10 cellular contexts compared by ENCODE assay signal in genomic region chr10:33122014-33122788, GRCh38.
DNase-seq lines count a peak whose midpoint lies in the region; ATAC-seq and TF ChIP-seq lines count a peak whose summit lies in the region.
"Had no signal": no experiment of that assay in that cellular context is flagged by ENCODE, and none has a peak within 500 bp of the region (broad histone marks: within the 10 kb centered on the region; RNA-seq: fewer than 3 reads in every experiment).

No MANE protein-coding gene starts in this region.

- CTCF ChIA-PET in activated CD8-positive, alpha-beta memory T cell treated with anti-CD3 and anti-CD28 coated beads, Interleukin-2, amount 10 ng/mL, durations not matched to agents 7 days and 5 days (lab: Charles Lee): interaction anchor here (0.7 to 1.3 kb wide), 3 partner anchors 8 to 96 kb away, joined by 3 to 4 read pairs (median 3); no protein-coding TSS in a partner anchor

- H3K9ac ChIP-seq in stomach smooth muscle (ENCODE audit: low read length in 2 of 2): peak overlapping the region in 1 of 2 donors; percentile 42
- H3K9ac ChIP-seq: BLaER1 treated with 17β-estradiol and CSF1 and Interleukin-3, amounts not matched to agents 10 nM and 100 nM had no signal

- no peaks in the 10 kb centered on the region for H3K27me3 ChIP-seq in stomach smooth muscle (ENCODE audit: control insufficient read depth in 1 of 2, insufficient read depth in 2 of 2, low read length in 2 of 2)
- H3K27me3 ChIP-seq: BLaER1 treated with 17β-estradiol and CSF1 and Interleukin-3, amounts not matched to agents 10 nM and 100 nM had no signal

- no peaks in the 10 kb centered on the region for H3K9me3 Mint-ChIP-seq in activated CD8-positive, alpha-beta memory T cell treated with anti-CD3 and anti-CD28 coated beads, Interleukin-2, amount 10 ng/mL, durations not matched to agents 7 days and 5 days (ENCODE audit: low read depth)

- no peak overlapping the region for H3K4me3 Mint-ChIP-seq in activated CD8-positive, alpha-beta memory T cell treated with anti-CD3 and anti-CD28 coated beads, Interleukin-2, amount 10 ng/mL, durations not matched to agents 7 days and 5 days

- no peak for TF ChIP-seq CTCF in fibroblast of the aortic adventitia (IDR thresholded peaks at IDR 0.05; ENCODE audit: insufficient read depth, low read length)

- peak overlapping the region; percentile 37 for H3K27ac ChIP-seq in stomach smooth muscle (ENCODE audit: low read length)
- H3K27ac ChIP-seq: BLaER1 treated with 17β-estradiol and CSF1 and Interleukin-3, amounts not matched to agents 10 nM and 100 nM had no signal

- no peaks in the 10 kb centered on the region for H3K9me3 ChIP-seq in stomach smooth muscle (ENCODE audit: control insufficient read depth in 2 of 2, low read length in 2 of 2)

- no peaks in the 10 kb centered on the region for H3K27me3 Mint-ChIP-seq in activated CD8-positive, alpha-beta memory T cell treated with anti-CD3 and anti-CD28 coated beads, Interleukin-2, amount 10 ng/mL, durations not matched to agents 7 days and 5 days

- no peak for ATAC-seq in activated CD8-positive, alpha-beta memory T cell treated with anti-CD3 and anti-CD28 coated beads, Interleukin-2, amount 10 ng/mL, durations not matched to agents 7 days and 5 days
- peak; percentile 80 for ATAC-seq in SK-N-SH treated with all-trans-retinoic acid at 6 μM for 48 hours
- ATAC-seq in GM18873 (IDR thresholded peaks at IDR 0.05; ENCODE audit: low FRiP score, unreplicated experiment): no peak

- H3K4me3 ChIP-seq in fibroblast of the aortic adventitia (ENCODE audit: low read depth, low read length) (no peak overlapping the region), stomach smooth muscle (ENCODE audit: low read length in 2 of 2) (peak overlapping the region; percentile 38 to 47)
- H3K4me3 ChIP-seq: BLaER1 treated with 17β-estradiol and CSF1 and Interleukin-3, amounts not matched to agents 10 nM and 100 nM had no signal

- peaks cover 61% of the 10 kb centered on the region for H3K4me1 Mint-ChIP-seq in activated CD8-positive, alpha-beta memory T cell treated with anti-CD3 and anti-CD28 coated beads, Interleukin-2, amount 10 ng/mL, durations not matched to agents 7 days and 5 days

- H3K4me1 ChIP-seq in stomach smooth muscle (ENCODE audit: control insufficient read depth, insufficient read depth, low read length): peaks cover 11% of the 10 kb centered on the region

- no peak for DNase-seq in activated CD8-positive, alpha-beta memory T cell treated with anti-CD3 and anti-CD28 coated beads, Interleukin-2, amount 10 ng/mL, durations not matched to agents 7 days and 5 days
- DNase-seq in activated CD8-positive, alpha-beta memory T cell treated with anti-CD3 and anti-CD28 coated beads, Interleukin-2, amount 50 U/mL, for 4 hours: no peak
- peak; percentile 88 for DNase-seq in fibroblast of the aortic adventitia (ENCODE audit: low read depth)
- no peak for DNase-seq in activated gamma-delta T cell (lab: John Stamatoyannopoulos, UW)
- no peak for DNase-seq in OCI-M1 (lab: John Stamatoyannopoulos, UW)
- DNase-seq: NCI-H2029 treated with DMSO at 0.1 percent for 48 hours had no signal

- no peaks in the 10 kb centered on the region for H3K36me3 ChIP-seq in stomach smooth muscle (ENCODE audit: control insufficient read depth in 2 of 2, insufficient read depth in 2 of 2, low read length in 2 of 2)
- H3K36me3 ChIP-seq: BLaER1 treated with 17β-estradiol and CSF1 and Interleukin-3, amounts not matched to agents 10 nM and 100 nM had no signal

- H3K36me3 Mint-ChIP-seq in activated CD8-positive, alpha-beta memory T cell treated with anti-CD3 and anti-CD28 coated beads, Interleukin-2, amount 10 ng/mL, durations not matched to agents 7 days and 5 days: peaks cover 2% of the 10 kb centered on the region

- peak overlapping the region; percentile 37 for H3K27ac Mint-ChIP-seq in activated CD8-positive, alpha-beta memory T cell treated with anti-CD3 and anti-CD28 coated beads, Interleukin-2, amount 10 ng/mL, durations not matched to agents 7 days and 5 days

TF ChIP-seq in SK-N-SH treated with all-trans-retinoic acid at 6 μM for 48 hours, 23 proteins besides CTCF, POLR2A, EP300 and RAD21 (continues in another document):
- no peak for TF ChIP-seq ISL1 (CRISPR knock-in tag; IDR thresholded peaks at IDR 0.05)
- TF ChIP-seq ZNF8 (CRISPR knock-in tag; IDR thresholded peaks at IDR 0.05): no peak
- no peak for TF ChIP-seq ARNTL (CRISPR knock-in tag; IDR thresholded peaks at IDR 0.05; ENCODE audit: borderline replicate concordance, low read depth)
- TF ChIP-seq PPARA (CRISPR knock-in tag; IDR thresholded peaks at IDR 0.05; ENCODE audit: borderline replicate concordance): no peak
- TF ChIP-seq ZFP30 (CRISPR knock-in tag; IDR thresholded peaks at IDR 0.05): no peak
- TF ChIP-seq ZC3H10 (CRISPR knock-in tag; IDR thresholded peaks at IDR 0.05): no peak
- no peak for TF ChIP-seq POU6F1 (CRISPR knock-in tag; IDR thresholded peaks at IDR 0.05; ENCODE audit: borderline replicate concordance, low read depth)
- TF ChIP-seq PATZ1 (CRISPR knock-in tag; IDR thresholded peaks at IDR 0.05; ENCODE audit: borderline replicate concordance): no peak
- no peak for TF ChIP-seq RARB (CRISPR knock-in tag; IDR thresholded peaks at IDR 0.05)
- no peak for TF ChIP-seq ZNF70 (CRISPR knock-in tag; IDR thresholded peaks at IDR 0.05)
- TF ChIP-seq GLIS3 (CRISPR knock-in tag; IDR thresholded peaks at IDR 0.05): no peak
- no peak for TF ChIP-seq OSR1 (CRISPR knock-in tag; IDR thresholded peaks at IDR 0.05)
- no peak for TF ChIP-seq TCF4 (CRISPR knock-in tag; IDR thresholded peaks at IDR 0.05; ENCODE audit: borderline replicate concordance)
- no peak for TF ChIP-seq CREB5 (CRISPR knock-in tag; IDR thresholded peaks at IDR 0.05; ENCODE audit: low read depth)
- no peak for TF ChIP-seq TSHZ2 (CRISPR knock-in tag; IDR thresholded peaks at IDR 0.05)
- no peak for TF ChIP-seq ZNF565 (CRISPR knock-in tag; conservative IDR thresholded peaks at IDR 0.05; ENCODE audit: low read depth)
